Comparison of ENCODE assay signal across 17 cellular contexts in the genomic region with DNA sequence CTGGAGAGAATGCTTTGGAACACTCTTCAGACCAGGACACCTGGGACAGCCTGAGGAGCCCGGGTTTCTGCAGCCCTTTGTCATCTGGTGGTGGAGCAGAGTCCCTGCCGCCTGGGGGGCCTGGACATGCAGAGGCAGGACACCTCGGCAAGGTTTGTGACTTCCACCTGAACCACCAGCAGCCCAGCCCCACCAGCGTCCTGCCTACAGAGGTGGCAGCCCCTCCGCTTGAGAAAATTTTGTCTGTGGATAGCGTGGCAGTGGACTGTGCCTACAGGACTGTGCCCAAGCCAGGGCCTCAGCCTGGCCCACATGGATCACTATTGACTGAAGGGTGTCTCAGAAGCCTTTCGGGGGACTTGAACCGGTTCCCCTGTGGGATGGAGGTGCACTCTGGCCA.
"Had no signal": no experiment of that assay in that cellular context is flagged by ENCODE, and none has a peak within 500 bp of the region (broad histone marks: within the 10 kb centered on the region; RNA-seq: fewer than 3 reads in every experiment).

No MANE protein-coding gene starts in this region.

- H3K9me3 Mint-ChIP-seq: activated CD4-positive, alpha-beta T cell treated with anti-CD3 and anti-CD28 coated beads, Interleukin-2, amount 10 ng/mL, durations not matched to agents 7 days and 5 days; activated T-cell treated with anti-CD3 and anti-CD28 coated beads, Interleukin-2, amount 50 U/mL, for 72 hours; neural progenitor cell; T-helper 2 cell treated with Interferon-gamma antibody and Interleukin-4, amounts not matched to agents 5 μg/mL and 100 μg/mL, for 36 hours had no signal

- H3K27me3 Mint-ChIP-seq: activated CD4-positive, alpha-beta T cell treated with anti-CD3 and anti-CD28 coated beads, Interleukin-2, amount 10 ng/mL, durations not matched to agents 7 days and 5 days had no signal

- H3K27ac ChIP-seq: ascending aorta, breast epithelium, epithelial cell of prostate, neural progenitor cell, pancreas, sigmoid colon had no signal

- H3K9me3 ChIP-seq: ascending aorta, breast epithelium, pancreas, sigmoid colon had no signal

- H3K4me3 Mint-ChIP-seq: activated CD4-positive, alpha-beta T cell treated with anti-CD3 and anti-CD28 coated beads, Interleukin-2, amount 10 ng/mL, durations not matched to agents 7 days and 5 days; activated T-cell treated with anti-CD3 and anti-CD28 coated beads, Interleukin-2, amount 50 U/mL, for 72 hours; neural progenitor cell; T-helper 2 cell treated with Interferon-gamma antibody and Interleukin-4, amounts not matched to agents 5 μg/mL and 100 μg/mL, for 36 hours had no signal

- H3K27ac Mint-ChIP-seq: activated CD4-positive, alpha-beta T cell treated with anti-CD3 and anti-CD28 coated beads, Interleukin-2, amount 10 ng/mL, durations not matched to agents 7 days and 5 days; activated T-cell treated with anti-CD3 and anti-CD28 coated beads, Interleukin-2, amount 50 U/mL, for 72 hours; T-helper 2 cell treated with Interferon-gamma antibody and Interleukin-4, amounts not matched to agents 5 μg/mL and 100 μg/mL, for 36 hours had no signal

- H3K4me1 Mint-ChIP-seq: activated CD4-positive, alpha-beta T cell treated with anti-CD3 and anti-CD28 coated beads, Interleukin-2, amount 10 ng/mL, durations not matched to agents 7 days and 5 days; neural progenitor cell had no signal

- H3K27me3 ChIP-seq: ascending aorta, breast epithelium, neural progenitor cell, pancreas, sigmoid colon had no signal

- H3K36me3 ChIP-seq: breast epithelium, neural progenitor cell had no signal

- ATAC-seq: activated T-cell treated with anti-CD3 and anti-CD28 coated beads, Interleukin-2, amount 50 U/mL, for 72 hours had no signal

- H3K4me3 ChIP-seq: ascending aorta, breast epithelium, neural progenitor cell, pancreas, sigmoid colon had no signal

- DNase-seq: activated CD4-positive, alpha-beta T cell treated with anti-CD3 and anti-CD28 coated beads, Interleukin-2, amount 10 ng/mL, durations not matched to agents 7 days and 5 days; activated CD8-positive, alpha-beta memory T cell treated with anti-CD3 and anti-CD28 coated beads, Interleukin-2, amount 50 U/mL, for 48 hours; activated T-cell treated with anti-CD3 and anti-CD28 coated beads, Interleukin-2, amount 50 U/mL, for 72 hours; cerebellar nuclear complex; dermis blood vessel endothelial cell; foreskin melanocyte; head of caudate nucleus; midbrain; pancreas; sigmoid colon; stimulated activated CD4-positive, alpha-beta T cell treated with anti-CD3 and anti-CD28 coated beads, Interleukin-2, amount 100 ng/mL, for 24 hours; trophoblast cell had no signal
